Comparison of ENCODE assay signal across 8 cellular contexts in the genomic region with DNA sequence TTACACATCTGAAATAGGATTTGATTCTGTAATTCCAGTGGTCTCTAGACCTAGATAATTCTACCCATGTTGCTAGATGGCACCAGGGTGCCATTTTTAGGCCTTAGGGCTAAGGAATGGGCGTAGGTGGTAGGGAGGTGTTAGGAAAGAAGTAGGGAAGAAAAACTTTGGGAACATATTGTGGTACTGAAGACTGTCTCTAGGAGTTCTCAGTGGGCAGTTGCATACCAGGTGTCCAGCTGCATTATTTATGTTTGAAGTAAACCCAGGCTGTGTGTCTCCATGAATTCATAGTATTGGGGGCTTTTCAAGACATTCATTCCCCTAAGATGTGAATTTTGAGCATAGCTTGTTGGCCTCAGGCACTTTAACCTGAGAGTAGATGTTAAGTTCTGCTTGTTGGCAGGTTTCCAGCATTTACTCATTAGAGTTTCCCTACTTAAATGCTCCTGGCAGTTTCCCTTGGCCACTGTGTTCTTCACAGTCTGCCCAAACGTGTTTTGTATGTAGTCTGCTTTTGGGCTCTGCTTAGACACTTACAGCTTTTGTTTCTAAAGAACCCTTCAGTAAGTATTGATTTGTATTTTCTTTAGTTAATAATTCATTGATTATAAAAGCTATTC. TPM values are rescaled to one million over a fixed set of nuclear protein-coding genes. Genes with fewer than 3 reads are reported as not detected.
A peak's percentile ranks its signal among the peaks of the same experiment; 100 is the strongest.
DNase-seq lines count a peak whose midpoint lies in the region; ATAC-seq and TF ChIP-seq lines count a peak whose summit lies in the region.

No MANE protein-coding gene starts in this region.

- intact Hi-C loops in MCF 10A (cut with micrococcal nuclease): no loop called here
- intact Hi-C loops in lower lobe of right lung (cut with DNase I): no loop called here
- intact Hi-C loops in activated CD4-positive, alpha-beta T cell treated with anti-CD3 and anti-CD28 coated beads, Interleukin-2, amount 10 ng/mL, durations not matched to agents 24 days and 14 days (cut with micrococcal nuclease): no loop called here
- intact Hi-C loops in activated T-helper 1 cell treated with anti-CD3 and anti-CD28 coated beads, Interleukin-12 subunit alpha, Interleukin-12 subunit beta, Interleukin-2, Interleukin-4 antibody, amounts not matched to agents 30 ng/mL and 10 ng/mL and 1 ng/mL, durations not matched to agents 14 hours and 24 hours and 36 hours (cut with micrococcal nuclease): no loop called here

- POLR2A ChIA-PET in MCF 10A (lab: Yijun Ruan, JAX): interaction anchor here (0.6 to 6.4 kb wide), 14 partner anchors 9 to 289 kb away, joined by 3 to 49 read pairs (median 4); a partner anchor contains a TSS

- H3K9me3 Mint-ChIP-seq in MCF 10A (ENCODE audit: unreplicated experiment): no peaks in the 10 kb centered on the region
- no peaks in the 10 kb centered on the region for H3K9me3 Mint-ChIP-seq in activated CD4-positive, alpha-beta T cell treated with anti-CD3 and anti-CD28 coated beads, Interleukin-2, amount 10 ng/mL, durations not matched to agents 24 days and 14 days
- H3K9me3 Mint-ChIP-seq in activated T-helper 1 cell treated with anti-CD3 and anti-CD28 coated beads, Interleukin-12 subunit alpha, Interleukin-12 subunit beta, Interleukin-2, Interleukin-4 antibody, amounts not matched to agents 30 ng/mL and 10 ng/mL and 1 ng/mL, durations not matched to agents 14 hours and 24 hours and 36 hours: no peaks in the 10 kb centered on the region

- BruUV-seq in MCF 10A (replicated peaks; lab: Mats Ljungman, UMichigan): no TSS peak

- H3K9me3 ChIP-seq in lower lobe of right lung: no peaks in the 10 kb centered on the region

- H3K4me1 ChIP-seq in lower lobe of right lung: peaks cover 14% of the 10 kb centered on the region

- H3K27ac ChIP-seq in lower lobe of right lung: no peak overlapping the region

- H3K27me3 Mint-ChIP-seq in MCF 10A (ENCODE audit: insufficient read depth, unreplicated experiment): no peaks in the 10 kb centered on the region
- no peaks in the 10 kb centered on the region for H3K27me3 Mint-ChIP-seq in activated CD4-positive, alpha-beta T cell treated with anti-CD3 and anti-CD28 coated beads, Interleukin-2, amount 10 ng/mL, durations not matched to agents 24 days and 14 days
- no peaks in the 10 kb centered on the region for H3K27me3 Mint-ChIP-seq in activated T-helper 1 cell treated with anti-CD3 and anti-CD28 coated beads, Interleukin-12 subunit alpha, Interleukin-12 subunit beta, Interleukin-2, Interleukin-4 antibody, amounts not matched to agents 30 ng/mL and 10 ng/mL and 1 ng/mL, durations not matched to agents 14 hours and 24 hours and 36 hours (ENCODE audit: insufficient read depth)

- no peaks in the 10 kb centered on the region for H3K36me3 ChIP-seq in lower lobe of right lung

- H3K36me3 Mint-ChIP-seq in MCF 10A (ENCODE audit: insufficient read depth, unreplicated experiment): peaks cover 6% of the 10 kb centered on the region
- peaks cover 2% of the 10 kb centered on the region for H3K36me3 Mint-ChIP-seq in activated CD4-positive, alpha-beta T cell treated with anti-CD3 and anti-CD28 coated beads, Interleukin-2, amount 10 ng/mL, durations not matched to agents 24 days and 14 days (ENCODE audit: low read depth)
- peaks cover 5% of the 10 kb centered on the region for H3K36me3 Mint-ChIP-seq in activated T-helper 1 cell treated with anti-CD3 and anti-CD28 coated beads, Interleukin-12 subunit alpha, Interleukin-12 subunit beta, Interleukin-2, Interleukin-4 antibody, amounts not matched to agents 30 ng/mL and 10 ng/mL and 1 ng/mL, durations not matched to agents 14 hours and 24 hours and 36 hours (ENCODE audit: low read depth)

- H3K4me3 Mint-ChIP-seq in MCF 10A (ENCODE audit: unreplicated experiment): no peak overlapping the region
- H3K4me3 Mint-ChIP-seq in activated CD4-positive, alpha-beta T cell treated with anti-CD3 and anti-CD28 coated beads, Interleukin-2, amount 10 ng/mL, durations not matched to agents 24 days and 14 days: no peak overlapping the region
- H3K4me3 Mint-ChIP-seq in activated T-helper 1 cell treated with anti-CD3 and anti-CD28 coated beads, Interleukin-12 subunit alpha, Interleukin-12 subunit beta, Interleukin-2, Interleukin-4 antibody, amounts not matched to agents 30 ng/mL and 10 ng/mL and 1 ng/mL, durations not matched to agents 14 hours and 24 hours and 36 hours: no peak overlapping the region

- ATAC-seq in lower lobe of right lung (peak; percentile 78 to 92), HG03135 (IDR thresholded peaks at IDR 0.05; ENCODE audit: unreplicated experiment) (no peak), HG03039 (IDR thresholded peaks at IDR 0.05; ENCODE audit: unreplicated experiment) (no peak)

- peaks cover 38% of the 10 kb centered on the region for H3K4me1 Mint-ChIP-seq in MCF 10A (ENCODE audit: insufficient read depth, unreplicated experiment)
- no peaks in the 10 kb centered on the region for H3K4me1 Mint-ChIP-seq in activated CD4-positive, alpha-beta T cell treated with anti-CD3 and anti-CD28 coated beads, Interleukin-2, amount 10 ng/mL, durations not matched to agents 24 days and 14 days
- H3K4me1 Mint-ChIP-seq in activated T-helper 1 cell treated with anti-CD3 and anti-CD28 coated beads, Interleukin-12 subunit alpha, Interleukin-12 subunit beta, Interleukin-2, Interleukin-4 antibody, amounts not matched to agents 30 ng/mL and 10 ng/mL and 1 ng/mL, durations not matched to agents 14 hours and 24 hours and 36 hours (ENCODE audit: low read depth): no peaks in the 10 kb centered on the region

- H3K27me3 ChIP-seq in lower lobe of right lung (ENCODE audit: low read depth): no peaks in the 10 kb centered on the region

- peak overlapping the region; percentile 43 for H3K27ac Mint-ChIP-seq in MCF 10A (ENCODE audit: low read depth, unreplicated experiment)
- no peak overlapping the region for H3K27ac Mint-ChIP-seq in activated CD4-positive, alpha-beta T cell treated with anti-CD3 and anti-CD28 coated beads, Interleukin-2, amount 10 ng/mL, durations not matched to agents 24 days and 14 days
- H3K27ac Mint-ChIP-seq in activated T-helper 1 cell treated with anti-CD3 and anti-CD28 coated beads, Interleukin-12 subunit alpha, Interleukin-12 subunit beta, Interleukin-2, Interleukin-4 antibody, amounts not matched to agents 30 ng/mL and 10 ng/mL and 1 ng/mL, durations not matched to agents 14 hours and 24 hours and 36 hours: no peak overlapping the region

- no peak overlapping the region for H3K4me3 ChIP-seq in lower lobe of right lung

- peak; percentile 49 for DNase-seq in DMS79 (lab: John Stamatoyannopoulos, UW)
- peak; percentile 64 for DNase-seq in NCI-H2107 treated with DMSO at 0.1 percent for 48 hours (lab: John Stamatoyannopoulos, UW; ENCODE audit: unreplicated experiment)
- DNase-seq in MCF 10A (ENCODE audit: unreplicated experiment): peak; percentile 80
- no peak for DNase-seq in lower lobe of right lung
- no peak for DNase-seq in activated CD4-positive, alpha-beta T cell treated with anti-CD3 and anti-CD28 coated beads, Interleukin-2, amount 10 ng/mL, durations not matched to agents 24 days and 14 days
- no peak for DNase-seq in activated T-helper 1 cell treated with anti-CD3 and anti-CD28 coated beads, Interleukin-12 subunit alpha, Interleukin-12 subunit beta, Interleukin-2, Interleukin-4 antibody, amounts not matched to agents 30 ng/mL and 10 ng/mL and 1 ng/mL, durations not matched to agents 14 hours and 24 hours and 36 hours (ENCODE audit: low spot score)

- TF ChIP-seq CTCF in MCF 10A (IDR thresholded peaks at IDR 0.05; ENCODE audit: unreplicated experiment): no peak
- TF ChIP-seq CTCF in lower lobe of right lung (IDR thresholded peaks at IDR 0.05): no peak

- CTCF ChIA-PET in MCF 10A (lab: Yijun Ruan, JAX): interaction anchor here (0.6 to 3.2 kb wide), 7 partner anchors 9 to 172 kb away, joined by 3 to 16 read pairs (median 4); a partner anchor contains a TSS

RNA-seq across cellular contexts. Expression of a gene that starts 31.5 kb away (rescaled TPM):
- 161 and 212 TPM in 2 replicates for total RNA-seq in MCF 10A (2022)
- 81.4 TPM for total RNA-seq in lower lobe of right lung
- total RNA-seq in activated CD4-positive, alpha-beta T cell treated with anti-CD3 and anti-CD28 coated beads, Interleukin-2, amount 10 ng/mL, durations not matched to agents 24 days and 14 days: 490 and 511 TPM in 2 replicates
- 442 and 447 TPM in 2 replicates for total RNA-seq in activated T-helper 1 cell treated with anti-CD3 and anti-CD28 coated beads, Interleukin-12 subunit alpha, Interleukin-12 subunit beta, Interleukin-2, Interleukin-4 antibody, amounts not matched to agents 30 ng/mL and 10 ng/mL and 1 ng/mL, durations not matched to agents 14 hours and 24 hours and 36 hours

RNA-seq across cellular contexts. Expression of a gene that starts 57.0 kb away (rescaled TPM):
- total RNA-seq in MCF 10A (2022) (not detected in 2 replicates), lower lobe of right lung (not detected)
- not detected in 2 replicates for total RNA-seq in activated CD4-positive, alpha-beta T cell treated with anti-CD3 and anti-CD28 coated beads, Interleukin-2, amount 10 ng/mL, durations not matched to agents 24 days and 14 days
- total RNA-seq in activated T-helper 1 cell treated with anti-CD3 and anti-CD28 coated beads, Interleukin-12 subunit alpha, Interleukin-12 subunit beta, Interleukin-2, Interleukin-4 antibody, amounts not matched to agents 30 ng/mL and 10 ng/mL and 1 ng/mL, durations not matched to agents 14 hours and 24 hours and 36 hours: not detected in 2 replicates

Comparison
In these comparisons a context has a peak if more than half of its experiments do, and no peak if none do; other contexts are left out.
1. DNase-seq: peak in DMS79 (single experiment), NCI-H2107 treated with DMSO at 0.1 percent for 48 hours (single experiment) and MCF 10A (single experiment); none in lower lobe of right lung (single experiment), activated CD4-positive, alpha-beta T cell treated with anti-CD3 and anti-CD28 coated beads, Interleukin-2, amount 10 ng/mL, durations not matched to agents 24 days and 14 days (single experiment) and activated T-helper 1 cell treated with anti-CD3 and anti-CD28 coated beads, Interleukin-12 subunit alpha, Interleukin-12 subunit beta, Interleukin-2, Interleukin-4 antibody, amounts not matched to agents 30 ng/mL and 10 ng/mL and 1 ng/mL, durations not matched to agents 14 hours and 24 hours and 36 hours (single experiment).
2. ATAC-seq: peak in lower lobe of right lung (2 of 2); none in HG03135 (single experiment) and HG03039 (single experiment).